ENCODE assay signal across 1 cellular context in genomic region chr17:75555679-75556153, GRCh38.
TF ChIP-seq lines count a peak whose summit lies in the region.

No MANE protein-coding gene starts in this region.

TF ChIP-seq in HCT116, 20 proteins besides CTCF, POLR2A, EP300 and RAD21 (continued from another document):
- TF ChIP-seq ATF3 (IDR thresholded peaks at IDR 0.05): no peak
